Comparison of ENCODE assay signal across 8 cellular contexts in genomic region chr2:173962583-173963110, GRCh38. TPM values are rescaled to one million over a fixed set of nuclear protein-coding genes. Genes with fewer than 3 reads are reported as not detected.
DNase-seq lines count a peak whose midpoint lies in the region; ATAC-seq, FAIRE-seq and TF ChIP-seq lines count a peak whose summit lies in the region.

No MANE protein-coding gene starts in this region.

- CTCF ChIA-PET in Panc1 (lab: Charles Lee), result interaction anchor here (0.6 kb wide), 1 partner anchor 80 kb away, joined by 7 read pairs; no protein-coding TSS in a partner anchor

- intact Hi-C loops in Panc1 (cut with micrococcal nuclease; ENCODE audit: unreplicated experiment), result no loop called here
- intact Hi-C loops in esophagus muscularis mucosa (cut with DNase I), result loop anchor here (10.0 kb wide), 1 partner anchor 52 kb away; no protein-coding TSS in a partner anchor

- peak overlapping the region; percentile 79 to 96 for H3K4me3 ChIP-seq in Panc1 (ENCODE audit: low read depth in 2 of 2, low read length in 2 of 2)
- peak overlapping the region; percentile 98 to 100 (median 99) for H3K4me3 ChIP-seq in esophagus muscularis mucosa
- H3K4me3 ChIP-seq in retinal pigment epithelial cell (ENCODE audit: low read length), result peak overlapping the region; percentile 80

- peaks cover 9% of the 10 kb centered on the region; the same call in 1 of the 2 replicates for H3K9me3 ChIP-seq in Panc1 (ENCODE audit: control insufficient read depth, insufficient read depth, low read depth, low read length)
- peaks cover 0 to 5% (median 0%) of the 10 kb centered on the region in 4 donors for H3K9me3 ChIP-seq in esophagus muscularis mucosa

- H3K4me1 ChIP-seq in Panc1 (ENCODE audit: control insufficient read depth, insufficient read depth, low read length) (peaks cover 35% of the 10 kb centered on the region), esophagus muscularis mucosa (peaks cover 49 to 64% (median 56%) of the 10 kb centered on the region in 4 donors)

- BruUV-seq in Panc1 (replicated peaks; lab: Mats Ljungman, UMichigan), result TSS peak; percentile 66

- in situ Hi-C loops in Panc1 (cut with HindIII; ENCODE audit: low pct_unique_long_range_greater_than_20kb, low sequenced_read_pairs), result no loop called here

- H3K27ac ChIP-seq in Panc1 (ENCODE audit: low read length) (peak overlapping the region; percentile 98), esophagus muscularis mucosa (replicated peaks in 1 of 4) (peak overlapping the region; percentile 100)

- ATAC-seq in Panc1, result no peak
- no peak for ATAC-seq in HG03439 (IDR thresholded peaks at IDR 0.05; ENCODE audit: unreplicated experiment)
- ATAC-seq in HG02852 (IDR thresholded peaks at IDR 0.05; ENCODE audit: unreplicated experiment), result no peak

- TF ChIP-seq CTCF in Panc1 (IDR thresholded peaks at IDR 0.05) (no peak), esophagus muscularis mucosa (IDR thresholded peaks at IDR 0.05) (no peak), retinal pigment epithelial cell (conservative IDR thresholded peaks at IDR 0.05; ENCODE audit: low read depth, low read length) (no peak)

- peaks cover 17% of the 10 kb centered on the region for H3K36me3 ChIP-seq in Panc1 (ENCODE audit: control insufficient read depth, insufficient read depth, low read length)
- H3K36me3 ChIP-seq in esophagus muscularis mucosa, result peaks cover 0 to 3% (median 0%) of the 10 kb centered on the region in 4 donors

- POLR2A ChIA-PET in Panc1 (lab: Charles Lee), result no interaction called here

- H3K27me3 ChIP-seq in Panc1 (ENCODE audit: control insufficient read depth, insufficient read depth, low read length) (no peaks in the 10 kb centered on the region), esophagus muscularis mucosa (no peaks in the 10 kb centered on the region)

- no peak for TF ChIP-seq POLR2A in esophagus muscularis mucosa (IDR thresholded peaks at IDR 0.05; ENCODE audit: low read depth)

- DNase-seq in DMS 273 (lab: John Stamatoyannopoulos, UW; ENCODE audit: unreplicated experiment) (peak; percentile 31), DMS 273 treated with DMSO at 0.1 percent for 48 hours (lab: John Stamatoyannopoulos, UW) (no peak), Panc1 (ENCODE audit: low read depth, low spot score) (no peak), esophagus muscularis mucosa (ENCODE audit: extremely low spot score) (no peak), retinal pigment epithelial cell (ENCODE audit: low read depth) (no peak), GM19239 (ENCODE audit: insufficient read length, low spot score) (no peak)

- WGBS in esophagus muscularis mucosa, result 12% methylated on average over 4 of the region's 4 CpGs

- FAIRE-seq in GM19239 (lab: Jason Lieb, UNC), result no peak

- TF ChIP-seq EP300 in esophagus muscularis mucosa (IDR thresholded peaks at IDR 0.05), result no peak

RNA-seq across cellular contexts. Expression of gene SP3, which starts 2.5 kb away (rescaled TPM):
- total RNA-seq in Panc1 (2021; ENCODE audit: unreplicated experiment) (80.2 TPM), esophagus muscularis mucosa (100 to 1,000 TPM in 1 of 4 donors, 10 to 100 TPM in 3; 78.7 to 102 (median 92.2) TPM)
- 40.3 TPM for polyA plus RNA-seq in Panc1 (2012; ENCODE audit: insufficient read length)
